In the genomic region with DNA sequence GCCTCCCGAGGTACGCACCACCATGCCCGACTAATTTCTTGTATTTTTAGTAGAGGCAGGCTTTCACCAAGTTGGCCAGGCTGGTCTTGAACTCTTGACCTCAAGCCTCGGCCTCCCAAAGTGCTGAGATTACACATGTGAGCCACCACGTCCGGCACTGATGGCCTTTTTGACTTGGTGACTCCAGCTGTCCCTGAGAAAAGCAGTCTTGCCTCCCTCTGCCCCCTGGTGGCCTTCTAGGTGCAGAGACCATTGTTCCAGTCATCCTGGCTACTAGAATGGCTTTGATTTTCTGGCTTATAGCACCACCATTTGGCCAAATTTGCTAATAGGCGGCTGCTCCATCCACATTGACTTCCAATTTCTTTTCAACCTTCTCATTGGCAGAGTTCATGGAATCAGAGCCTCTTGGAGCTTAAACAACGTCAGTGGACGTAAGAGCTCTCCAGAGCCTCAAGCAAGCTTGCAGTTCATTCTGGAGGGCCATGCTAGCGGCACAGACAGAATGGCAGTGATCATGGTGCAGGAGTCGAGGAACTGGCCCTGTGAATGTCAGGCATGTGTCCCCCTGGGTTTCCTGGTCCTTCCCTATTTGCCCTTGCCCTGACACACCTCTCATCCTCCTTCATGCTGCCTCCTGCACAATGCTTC, we compare ENCODE assay signal across 1 cellular context.
A peak's percentile ranks its signal among the peaks of the same experiment; 100 is the strongest.
TF ChIP-seq lines count a peak whose summit lies in the region.

No MANE protein-coding gene starts in this region.

TF ChIP-seq in K562, 482 proteins besides CTCF, POLR2A, EP300 and RAD21 (continued from another document and continues in another):
- TF ChIP-seq, protein P1, sequence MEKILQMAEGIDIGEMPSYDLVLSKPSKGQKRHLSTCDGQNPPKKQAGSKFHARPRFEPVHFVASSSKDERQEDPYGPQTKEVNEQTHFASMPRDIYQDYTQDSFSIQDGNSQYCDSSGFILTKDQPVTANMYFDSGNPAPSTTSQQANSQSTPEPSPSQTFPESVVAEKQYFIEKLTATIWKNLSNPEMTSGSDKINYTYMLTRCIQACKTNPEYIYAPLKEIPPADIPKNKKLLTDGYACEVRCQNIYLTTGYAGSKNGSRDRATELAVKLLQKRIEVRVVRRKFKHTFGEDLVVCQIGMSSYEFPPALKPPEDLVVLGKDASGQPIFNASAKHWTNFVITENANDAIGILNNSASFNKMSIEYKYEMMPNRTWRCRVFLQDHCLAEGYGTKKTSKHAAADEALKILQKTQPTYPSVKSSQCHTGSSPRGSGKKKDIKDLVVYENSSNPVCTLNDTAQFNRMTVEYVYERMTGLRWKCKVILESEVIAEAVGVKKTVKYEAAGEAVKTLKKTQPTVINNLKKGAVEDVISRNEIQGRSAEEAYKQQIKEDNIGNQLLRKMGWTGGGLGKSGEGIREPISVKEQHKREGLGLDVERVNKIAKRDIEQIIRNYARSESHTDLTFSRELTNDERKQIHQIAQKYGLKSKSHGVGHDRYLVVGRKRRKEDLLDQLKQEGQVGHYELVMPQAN (IDR thresholded peaks at IDR 0.05; ENCODE audit: borderline replicate concordance), result no peak
- TF ChIP-seq BRD4 (IDR thresholded peaks at IDR 0.05) (no peak), GATAD2A (IDR thresholded peaks at IDR 0.05) (no peak), DEAF1 (CRISPR knock-in tag; IDR thresholded peaks at IDR 0.05) (peak; percentile 100), CREB3L1 (IDR thresholded peaks at IDR 0.05; ENCODE audit: borderline replicate concordance, low read depth) (no peak), CEBPB (tag; IDR thresholded peaks at IDR 0.05) (no peak), CEBPG (CRISPR knock-in tag; IDR thresholded peaks at IDR 0.05) (no peak), CEBPG (tag; conservative IDR thresholded peaks at IDR 0.05 in 1 of 2, IDR thresholded peaks at IDR 0.05 in 1 of 2) (no peak), NR1H2 (CRISPR knock-in tag; IDR thresholded peaks at IDR 0.05) (no peak), ETV5 (CRISPR knock-in tag; IDR thresholded peaks at IDR 0.05; ENCODE audit: low read depth) (0 out of 2 replicates have a peak, but pooled peaks have one; percentile 47), EWSR1 (IDR thresholded peaks at IDR 0.05; ENCODE audit: borderline replicate concordance, low read depth, partially characterized antibody) (no peak), ZZZ3 (IDR thresholded peaks at IDR 0.05) (no peak), XRCC5 (IDR thresholded peaks at IDR 0.05; ENCODE audit: low read depth, low read length) (peak; percentile 89; the same call in 1 of the 2 replicates), SIRT6 (IDR thresholded peaks at IDR 0.05; ENCODE audit: low read depth, low read length) (no peak), SAFB2 (IDR thresholded peaks at IDR 0.05; ENCODE audit: borderline replicate concordance, low read depth, low read length, severe bottlenecking) (no peak), BRF1 (IDR thresholded peaks at IDR 0.05; ENCODE audit: borderline replicate concordance, extremely low read depth, insufficient read length) (no peak), ZNF76 (CRISPR knock-in tag; IDR thresholded peaks at IDR 0.05; ENCODE audit: borderline replicate concordance) (no peak), RBM39 (optimal IDR thresholded peaks at IDR 0.05; ENCODE audit: low read depth, low read length) (no peak), ZSCAN32 (CRISPR knock-in tag; IDR thresholded peaks at IDR 0.05) (no peak), NR2C2 (CRISPR knock-in tag; IDR thresholded peaks at IDR 0.05) (no peak), NR2C2 (tag; IDR thresholded peaks at IDR 0.05) (peak; percentile 41), TRIM25 (IDR thresholded peaks at IDR 0.05; ENCODE audit: borderline replicate concordance) (no peak), NBN (IDR thresholded peaks at IDR 0.05; ENCODE audit: low read depth) (peak; percentile 85; the same call in 1 of the 2 replicates), NFE2L1 (tag; IDR thresholded peaks at IDR 0.05; ENCODE audit: borderline replicate concordance, low read depth) (no peak), FOXK1 (CRISPR knock-in tag; IDR thresholded peaks at IDR 0.05; ENCODE audit: borderline replicate concordance) (no peak), BHLHE40 (IDR thresholded peaks at IDR 0.05; ENCODE audit: low read length) (peak; percentile 19; the same call in 1 of the 2 replicates), ZNF668 (CRISPR knock-in tag; IDR thresholded peaks at IDR 0.05) (no peak), MEF2D (tag; conservative IDR thresholded peaks at IDR 0.05; ENCODE audit: low read depth) (no peak), ILK (tag; IDR thresholded peaks at IDR 0.05; ENCODE audit: borderline replicate concordance, low read depth) (no peak), TAF1 (IDR thresholded peaks at IDR 0.05; ENCODE audit: control insufficient read depth, extremely low read depth, insufficient read depth, low read length, severe bottlenecking) (no peak), KAT8 (IDR thresholded peaks at IDR 0.05; ENCODE audit: low read depth) (no peak), HOMEZ (CRISPR knock-in tag; IDR thresholded peaks at IDR 0.05) (no peak), ZNF780A (CRISPR knock-in tag; IDR thresholded peaks at IDR 0.05) (no peak), GTF2F1 (IDR thresholded peaks at IDR 0.05; ENCODE audit: low read depth, low read length) (no peak), ZNF445 (CRISPR knock-in tag; IDR thresholded peaks at IDR 0.05; ENCODE audit: low read depth) (no peak), ZNF589 (CRISPR knock-in tag; IDR thresholded peaks at IDR 0.05; ENCODE audit: low read depth) (no peak; the same call in 1 of the 2 replicates), ESRRB (CRISPR knock-in tag; IDR thresholded peaks at IDR 0.05; ENCODE audit: borderline replicate concordance) (no peak), CLOCK (CRISPR knock-in tag; IDR thresholded peaks at IDR 0.05; ENCODE audit: borderline replicate concordance) (no peak), GATAD2B (IDR thresholded peaks at IDR 0.05; ENCODE audit: borderline replicate concordance) (no peak; the same call in 1 of the 2 replicates), RBM34 (IDR thresholded peaks at IDR 0.05; ENCODE audit: borderline replicate concordance, insufficient read depth, low read length) (no peak)
- TF ChIP-seq, protein P2, sequence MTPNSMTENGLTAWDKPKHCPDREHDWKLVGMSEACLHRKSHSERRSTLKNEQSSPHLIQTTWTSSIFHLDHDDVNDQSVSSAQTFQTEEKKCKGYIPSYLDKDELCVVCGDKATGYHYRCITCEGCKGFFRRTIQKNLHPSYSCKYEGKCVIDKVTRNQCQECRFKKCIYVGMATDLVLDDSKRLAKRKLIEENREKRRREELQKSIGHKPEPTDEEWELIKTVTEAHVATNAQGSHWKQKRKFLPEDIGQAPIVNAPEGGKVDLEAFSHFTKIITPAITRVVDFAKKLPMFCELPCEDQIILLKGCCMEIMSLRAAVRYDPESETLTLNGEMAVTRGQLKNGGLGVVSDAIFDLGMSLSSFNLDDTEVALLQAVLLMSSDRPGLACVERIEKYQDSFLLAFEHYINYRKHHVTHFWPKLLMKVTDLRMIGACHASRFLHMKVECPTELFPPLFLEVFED (CRISPR knock-in tag; conservative IDR thresholded peaks at IDR 0.05), result no peak
- TF ChIP-seq, protein P3, sequence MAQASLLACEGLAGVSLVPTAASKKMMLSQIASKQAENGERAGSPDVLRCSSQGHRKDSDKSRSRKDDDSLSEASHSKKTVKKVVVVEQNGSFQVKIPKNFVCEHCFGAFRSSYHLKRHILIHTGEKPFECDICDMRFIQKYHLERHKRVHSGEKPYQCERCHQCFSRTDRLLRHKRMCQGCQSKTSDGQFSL (CRISPR knock-in tag; IDR thresholded peaks at IDR 0.05), result no peak
- TF ChIP-seq, protein P3 (tag; IDR thresholded peaks at IDR 0.05), result no peak
- TF ChIP-seq, protein P4, sequence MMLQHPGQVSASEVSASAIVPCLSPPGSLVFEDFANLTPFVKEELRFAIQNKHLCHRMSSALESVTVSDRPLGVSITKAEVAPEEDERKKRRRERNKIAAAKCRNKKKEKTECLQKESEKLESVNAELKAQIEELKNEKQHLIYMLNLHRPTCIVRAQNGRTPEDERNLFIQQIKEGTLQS (IDR thresholded peaks at IDR 0.05), result no peak
- TF ChIP-seq, protein P4 (CRISPR knock-in tag; conservative IDR thresholded peaks at IDR 0.05), result no peak
- TF ChIP-seq, protein P5, sequence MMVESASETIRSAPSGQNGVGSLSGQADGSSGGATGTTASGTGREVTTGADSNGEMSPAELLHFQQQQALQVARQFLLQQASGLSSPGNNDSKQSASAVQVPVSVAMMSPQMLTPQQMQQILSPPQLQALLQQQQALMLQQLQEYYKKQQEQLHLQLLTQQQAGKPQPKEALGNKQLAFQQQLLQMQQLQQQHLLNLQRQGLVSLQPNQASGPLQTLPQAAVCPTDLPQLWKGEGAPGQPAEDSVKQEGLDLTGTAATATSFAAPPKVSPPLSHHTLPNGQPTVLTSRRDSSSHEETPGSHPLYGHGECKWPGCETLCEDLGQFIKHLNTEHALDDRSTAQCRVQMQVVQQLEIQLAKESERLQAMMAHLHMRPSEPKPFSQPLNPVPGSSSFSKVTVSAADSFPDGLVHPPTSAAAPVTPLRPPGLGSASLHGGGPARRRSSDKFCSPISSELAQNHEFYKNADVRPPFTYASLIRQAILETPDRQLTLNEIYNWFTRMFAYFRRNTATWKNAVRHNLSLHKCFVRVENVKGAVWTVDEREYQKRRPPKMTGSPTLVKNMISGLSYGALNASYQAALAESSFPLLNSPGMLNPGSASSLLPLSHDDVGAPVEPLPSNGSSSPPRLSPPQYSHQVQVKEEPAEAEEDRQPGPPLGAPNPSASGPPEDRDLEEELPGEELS (CRISPR knock-in tag; IDR thresholded peaks at IDR 0.05; ENCODE audit: borderline replicate concordance), result no peak
